Comparison of ENCODE assay signal across 15 cellular contexts in the genomic region with DNA sequence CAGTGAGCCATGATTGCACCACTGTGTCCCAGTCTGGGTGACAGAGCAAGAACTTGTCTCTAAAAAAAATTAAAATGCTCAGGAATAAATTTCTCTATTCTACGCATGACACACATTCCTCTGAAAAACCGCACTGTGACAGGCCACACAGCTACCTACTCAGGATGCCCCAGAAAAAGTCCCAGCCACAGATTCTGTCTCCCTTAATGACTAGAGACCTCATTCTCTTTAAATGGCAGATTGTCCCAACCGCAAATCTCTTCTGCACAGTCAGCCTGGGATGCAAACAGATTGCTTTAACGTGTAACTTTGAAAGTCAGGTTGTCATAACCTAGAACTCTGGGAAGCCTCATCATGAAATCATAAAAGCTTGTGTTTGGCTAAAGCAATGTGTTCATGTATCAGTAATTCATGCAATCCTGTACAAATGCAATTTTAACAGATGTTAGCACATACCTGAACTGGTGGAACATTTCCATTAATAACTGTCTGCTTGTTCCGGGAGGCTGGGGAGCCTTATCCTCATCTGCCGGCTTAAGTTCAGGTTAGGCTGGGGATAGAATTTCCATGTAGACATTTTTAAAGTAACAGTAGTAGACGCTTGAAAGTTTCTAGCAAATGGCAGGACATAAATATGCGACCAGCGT. TPM values are rescaled to one million over a fixed set of nuclear protein-coding genes. Genes with fewer than 3 reads are reported as not detected.
DNase-seq lines count a peak whose midpoint lies in the region; ATAC-seq, FAIRE-seq and TF ChIP-seq lines count a peak whose summit lies in the region.
"Had no signal": no experiment of that assay in that cellular context is flagged by ENCODE, and none has a peak within 500 bp of the region (broad histone marks: within the 10 kb centered on the region; RNA-seq: fewer than 3 reads in every experiment).

No MANE protein-coding gene starts in this region.

- H3K9me3 Mint-ChIP-seq in stimulated activated effector memory CD8-positive, alpha-beta T cell treated with anti-CD3 and anti-CD28 coated beads, Interleukin-12 subunit alpha, Interleukin-12 subunit beta, amount 100 ng/mL, for 72 hours: no peaks in the 10 kb centered on the region

- H3K36me3 Mint-ChIP-seq in stimulated activated effector memory CD8-positive, alpha-beta T cell treated with anti-CD3 and anti-CD28 coated beads, Interleukin-12 subunit alpha, Interleukin-12 subunit beta, amount 100 ng/mL, for 72 hours: no peaks in the 10 kb centered on the region

- H3K27ac Mint-ChIP-seq in stimulated activated effector memory CD8-positive, alpha-beta T cell treated with anti-CD3 and anti-CD28 coated beads, Interleukin-12 subunit alpha, Interleukin-12 subunit beta, amount 100 ng/mL, for 72 hours: no peak overlapping the region

- DNase-seq in activated naive CD4-positive, alpha-beta T cell treated with Interleukin-2 at 50 U/mL for 16 hours: peak; percentile 7
- DNase-seq in activated naive CD4-positive, alpha-beta T cell treated with anti-CD3 and anti-CD28 coated beads, Interleukin-2, amount 50 U/mL, for 16 hours: no peak
- DNase-seq in stimulated activated effector memory CD8-positive, alpha-beta T cell treated with anti-CD3 and anti-CD28 coated beads, Interleukin-12 subunit alpha, Interleukin-12 subunit beta, amount 100 ng/mL, for 72 hours (ENCODE audit: low spot score in 2 of 2): peak in 1 of 2 donors; percentile 56
- no peak for DNase-seq in GM12892 (ENCODE audit: insufficient read length)
- no peak for DNase-seq in COLO829 (ENCODE audit: low spot score)
- DNase-seq: AML-193, Calu3, DMS79 treated with DMSO at 0.1 percent for 48 hours, HCEC 1CT, NCI-H1092, NCI-H345, NCI-H526 treated with DMSO at 0.1 percent for 48 hours had no signal

- H3K4me3 Mint-ChIP-seq in stimulated activated effector memory CD8-positive, alpha-beta T cell treated with anti-CD3 and anti-CD28 coated beads, Interleukin-12 subunit alpha, Interleukin-12 subunit beta, amount 100 ng/mL, for 72 hours: no peak overlapping the region

- peaks cover 8% of the 10 kb centered on the region for H3K4me1 Mint-ChIP-seq in stimulated activated effector memory CD8-positive, alpha-beta T cell treated with anti-CD3 and anti-CD28 coated beads, Interleukin-12 subunit alpha, Interleukin-12 subunit beta, amount 100 ng/mL, for 72 hours

- TF ChIP-seq POLR2A in GM12892 (IDR thresholded peaks at IDR 0.05; ENCODE audit: low read depth, low read length): no peak

- ATAC-seq in GM18873 (IDR thresholded peaks at IDR 0.05; ENCODE audit: low FRiP score, unreplicated experiment) (peak; percentile 61), HG03432 (IDR thresholded peaks at IDR 0.05; ENCODE audit: unreplicated experiment) (peak; percentile 30)
- peak; percentile 86 for ATAC-seq in stimulated activated effector memory CD8-positive, alpha-beta T cell treated with anti-CD3 and anti-CD28 coated beads, Interleukin-12 subunit alpha, Interleukin-12 subunit beta, amount 100 ng/mL, for 72 hours

- no peak for FAIRE-seq in GM12892 (lab: Jason Lieb, UNC)
- FAIRE-seq: G401.6 had no signal

RNA-seq across cellular contexts. Expression of gene MSRB2, which starts 26.2 kb away (rescaled TPM):
- polyA plus RNA-seq in GM12892 (2012; ENCODE audit: missing spikeins): 7.7 TPM

Comparison
In these comparisons a context has a peak if more than half of its experiments do, and no peak if none do; other contexts are left out.
1. ATAC-seq: peak in every context shown above with its lines; median percentile 86 in stimulated activated effector memory CD8-positive, alpha-beta T cell treated with anti-CD3 and anti-CD28 coated beads, Interleukin-12 subunit alpha, Interleukin-12 subunit beta, amount 100 ng/mL, for 72 hours; 61 in GM18873; 30 in HG03432.